ENCODE assay signal across 1 cellular context in the genomic region with DNA sequence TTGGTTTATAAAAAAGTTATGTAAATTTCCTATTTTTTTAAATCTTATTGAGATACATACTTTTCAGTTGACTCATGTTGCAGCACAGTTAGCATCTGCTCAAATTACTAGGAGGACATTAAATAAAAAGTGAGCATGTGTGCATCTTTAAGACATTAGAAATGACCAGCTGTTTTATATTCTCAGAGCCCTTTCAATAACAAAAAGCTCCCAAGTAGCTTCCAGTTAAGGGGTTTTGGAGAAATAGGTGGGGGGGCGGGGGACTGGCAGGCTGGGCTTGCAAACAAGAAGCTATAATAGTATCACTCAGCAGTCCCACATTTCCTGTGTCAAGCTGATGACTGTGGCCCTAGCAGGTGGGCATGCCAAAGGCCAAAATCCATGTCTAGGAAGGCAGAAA.
TF ChIP-seq lines count a peak whose summit lies in the region.

No MANE protein-coding gene starts in this region.

TF ChIP-seq in GM23338, 12 proteins besides CTCF, POLR2A, EP300 and RAD21 (continued from another document):
- TF ChIP-seq, protein P1, sequence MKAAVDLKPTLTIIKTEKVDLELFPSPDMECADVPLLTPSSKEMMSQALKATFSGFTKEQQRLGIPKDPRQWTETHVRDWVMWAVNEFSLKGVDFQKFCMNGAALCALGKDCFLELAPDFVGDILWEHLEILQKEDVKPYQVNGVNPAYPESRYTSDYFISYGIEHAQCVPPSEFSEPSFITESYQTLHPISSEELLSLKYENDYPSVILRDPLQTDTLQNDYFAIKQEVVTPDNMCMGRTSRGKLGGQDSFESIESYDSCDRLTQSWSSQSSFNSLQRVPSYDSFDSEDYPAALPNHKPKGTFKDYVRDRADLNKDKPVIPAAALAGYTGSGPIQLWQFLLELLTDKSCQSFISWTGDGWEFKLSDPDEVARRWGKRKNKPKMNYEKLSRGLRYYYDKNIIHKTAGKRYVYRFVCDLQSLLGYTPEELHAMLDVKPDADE (IDR thresholded peaks at IDR 0.05), result no peak
- no peak for TF ChIP-seq CREB1 (CRISPR knock-in tag; IDR thresholded peaks at IDR 0.05; ENCODE audit: low read depth)
- TF ChIP-seq NANOG (IDR thresholded peaks at IDR 0.05; ENCODE audit: borderline replicate concordance), result no peak
- no peak for TF ChIP-seq EZH2phosphoT487 (IDR thresholded peaks at IDR 0.05; ENCODE audit: unreplicated experiment)
- TF ChIP-seq ZNF462 (CRISPR knock-in tag; IDR thresholded peaks at IDR 0.05), result no peak
- TF ChIP-seq ZNF114 (CRISPR knock-in tag; IDR thresholded peaks at IDR 0.05), result no peak
- TF ChIP-seq STAT1 (IDR thresholded peaks at IDR 0.05; ENCODE audit: unreplicated experiment), result no peak
- no peak for TF ChIP-seq POLR2AphosphoS5 (IDR thresholded peaks at IDR 0.05; ENCODE audit: low read depth)
- no peak for TF ChIP-seq EZH2 (IDR thresholded peaks at IDR 0.05; ENCODE audit: low read depth, unreplicated experiment)
- no peak for TF ChIP-seq REST (IDR thresholded peaks at IDR 0.05; ENCODE audit: unreplicated experiment)
- no peak for TF ChIP-seq JUNB (IDR thresholded peaks at IDR 0.05; ENCODE audit: unreplicated experiment)
